Comparison of ENCODE assay signal across 1 cellular context in genomic region chr4:163603246-163603645, GRCh38.
TF ChIP-seq lines count a peak whose summit lies in the region.

No MANE protein-coding gene starts in this region.

TF ChIP-seq in IMR-90, 13 proteins besides CTCF, POLR2A, EP300 and RAD21 (continued from another document):
- TF ChIP-seq BHLHE40 (IDR thresholded peaks at IDR 0.05; ENCODE audit: low read depth, low read length) (no peak), RCOR1 (IDR thresholded peaks at IDR 0.05; ENCODE audit: insufficient replicate concordance, low read length) (no peak), SMC3 (IDR thresholded peaks at IDR 0.05; ENCODE audit: low read depth, low read length) (no peak), CEBPB (IDR thresholded peaks at IDR 0.05; ENCODE audit: low read depth, low read length) (no peak), USF2 (IDR thresholded peaks at IDR 0.05; ENCODE audit: low read depth, low read length) (no peak)
